1 cellular context compared by ENCODE assay signal in the genomic region with DNA sequence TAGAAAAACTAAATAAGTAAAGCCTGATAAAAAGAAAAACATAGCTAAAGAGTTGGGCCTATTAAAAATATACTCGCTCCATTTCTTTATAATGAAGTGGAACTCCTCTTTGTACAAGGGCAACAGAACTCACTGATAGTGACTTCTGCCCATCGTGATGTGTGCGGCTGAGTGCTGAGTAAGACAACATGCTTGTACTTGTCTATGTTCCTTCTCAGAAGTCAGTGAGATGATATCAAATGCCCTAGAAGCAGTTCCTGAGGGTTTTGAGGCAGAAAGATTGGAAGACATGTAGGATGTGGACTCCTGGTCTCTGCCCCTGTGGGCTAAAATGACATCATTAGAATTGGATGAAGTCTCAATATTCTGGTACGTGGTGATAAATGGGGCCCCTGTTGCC.
TF ChIP-seq lines count a peak whose summit lies in the region.

No MANE protein-coding gene starts in this region.

TF ChIP-seq in A549, 52 proteins besides CTCF, POLR2A, EP300 and RAD21 (continued from another document):
- TF ChIP-seq, protein P1, sequence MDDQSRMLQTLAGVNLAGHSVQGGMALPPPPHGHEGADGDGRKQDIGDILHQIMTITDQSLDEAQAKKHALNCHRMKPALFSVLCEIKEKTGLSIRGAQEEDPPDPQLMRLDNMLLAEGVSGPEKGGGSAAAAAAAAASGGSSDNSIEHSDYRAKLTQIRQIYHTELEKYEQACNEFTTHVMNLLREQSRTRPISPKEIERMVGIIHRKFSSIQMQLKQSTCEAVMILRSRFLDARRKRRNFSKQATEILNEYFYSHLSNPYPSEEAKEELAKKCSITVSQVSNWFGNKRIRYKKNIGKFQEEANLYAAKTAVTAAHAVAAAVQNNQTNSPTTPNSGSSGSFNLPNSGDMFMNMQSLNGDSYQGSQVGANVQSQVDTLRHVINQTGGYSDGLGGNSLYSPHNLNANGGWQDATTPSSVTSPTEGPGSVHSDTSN (IDR thresholded peaks at IDR 0.05), result no peak
- TF ChIP-seq EHF (CRISPR knock-in tag; IDR thresholded peaks at IDR 0.05) (no peak), CHD4 (IDR thresholded peaks at IDR 0.05; ENCODE audit: borderline replicate concordance) (no peak), ATOH8 (CRISPR knock-in tag; IDR thresholded peaks at IDR 0.05; ENCODE audit: low read depth) (no peak), CHD2 (IDR thresholded peaks at IDR 0.05; ENCODE audit: low read length, partially characterized antibody) (no peak), RARB (CRISPR knock-in tag; IDR thresholded peaks at IDR 0.05) (no peak), GATA3 (IDR thresholded peaks at IDR 0.05; ENCODE audit: borderline replicate concordance) (no peak)
